In genomic region chr6:72922401-72922800, GRCh38 we compare ENCODE assay signal across 18 cellular contexts.
"Had no signal": no experiment of that assay in that cellular context is flagged by ENCODE, and none has a peak within 500 bp of the region (broad histone marks: within the 10 kb centered on the region; RNA-seq: fewer than 3 reads in every experiment).

No MANE protein-coding gene starts in this region.

- DNase-seq: activated CD4-positive, alpha-beta T cell treated with anti-CD3 and anti-CD28 coated beads, Interleukin-2, amount 10 ng/mL, durations not matched to agents 7 days and 5 days; activated CD4-positive, CD25-positive, alpha-beta regulatory T cell; activated CD8-positive, alpha-beta memory T cell treated with anti-CD3 and anti-CD28 coated beads, Interleukin-2, amount 50 U/mL, for 48 hours; activated gamma-delta T cell treated with Interleukin-2 at 50 U/mL for 16 hours; amygdala; erythroblast; nucleus accumbens; posterior cingulate gyrus; stimulated activated CD4-positive, alpha-beta T cell treated with anti-CD3 and anti-CD28 coated beads, Interleukin-15, amount 100 ng/mL, for 24 hours; stimulated activated CD4-positive, alpha-beta T cell treated with anti-CD3 and anti-CD28 coated beads, Interleukin-4, amount 100 ng/mL, for 24 hours; stimulated activated naive CD4-positive, alpha-beta T cell; substantia nigra; uterus had no signal

- H3K27me3 ChIP-seq: tibial nerve, uterus had no signal

- FAIRE-seq: bronchial epithelial cell, keratinocyte had no signal

- H3K9me3 ChIP-seq: tibial nerve, uterus had no signal

- H3K36me3 ChIP-seq: tibial nerve, uterus had no signal

- H3K27ac ChIP-seq: skin epidermis, tibial nerve, uterus had no signal

- H3K4me3 ChIP-seq: skin epidermis, tibial nerve, uterus had no signal

- ATAC-seq: natural killer cell treated with Interleukin-12 subunit alpha and Interleukin-12 subunit beta and Interleukin-15 and Interleukin-18, amount 100 ng/mL, for 72 hours had no signal

- H3K4me1 ChIP-seq: tibial nerve, uterus had no signal
